30 cellular contexts compared by ENCODE assay signal in the genomic region with DNA sequence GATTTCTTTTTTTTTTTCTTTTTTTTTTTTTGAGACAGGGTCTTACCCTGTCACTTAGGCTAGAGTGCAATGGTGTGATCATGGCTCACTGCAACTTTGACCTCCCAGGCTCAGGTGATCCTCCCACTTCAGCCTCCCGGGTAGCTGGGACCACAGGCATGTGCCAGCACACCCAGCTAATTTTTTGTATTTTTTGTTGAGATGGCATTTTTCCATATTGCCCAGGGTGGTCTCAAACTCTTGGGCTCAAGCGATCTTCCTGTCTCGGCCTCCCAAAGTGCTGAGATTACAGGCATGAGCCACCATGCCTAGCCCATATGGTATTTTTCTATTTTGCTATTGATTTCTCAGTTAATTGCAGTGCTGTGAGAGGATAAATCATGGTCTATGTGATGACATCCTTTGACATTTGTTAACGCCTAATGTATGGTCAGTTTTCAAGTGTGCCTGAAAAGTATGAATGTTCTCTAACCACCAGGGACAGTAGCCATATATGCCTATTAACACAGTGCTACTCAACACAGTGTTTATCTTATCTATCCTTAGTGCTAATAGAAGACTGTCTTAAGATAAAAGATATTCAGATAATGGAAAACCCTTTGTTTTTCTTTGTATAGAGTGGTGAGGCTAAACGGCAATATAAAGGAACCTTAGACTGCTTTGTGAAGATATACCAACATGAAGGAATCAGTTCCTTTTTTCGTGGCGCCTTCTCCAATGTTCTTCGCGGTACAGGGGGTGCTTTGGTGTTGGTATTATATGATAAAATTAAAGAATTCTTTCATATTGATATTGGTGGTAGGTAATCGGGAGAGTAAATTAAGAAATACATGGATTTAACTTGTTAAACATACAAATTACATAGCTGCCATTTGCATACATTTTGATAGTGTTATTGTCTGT. TPM values are rescaled to one million over a fixed set of nuclear protein-coding genes. Genes with fewer than 3 reads are reported as not detected.
DNase-seq lines count a peak whose midpoint lies in the region; ATAC-seq, FAIRE-seq and TF ChIP-seq lines count a peak whose summit lies in the region.
"Had no signal": no experiment of that assay in that cellular context is flagged by ENCODE, and none has a peak within 500 bp of the region (broad histone marks: within the 10 kb centered on the region; RNA-seq: fewer than 3 reads in every experiment).

No MANE protein-coding gene starts in this region.

- H3K27ac Mint-ChIP-seq in endodermal cell: no peak overlapping the region
- H3K27ac Mint-ChIP-seq: CD14-positive monocyte, GM23338, H9 had no signal

- WGBS in endodermal cell (ENCODE audit: insufficient coverage in 1 of 2, insufficient read length in 1 of 2), 2 experiments: 54 to 87% methylated on average over 3 to 9 of the region's 10 CpGs

- no peak overlapping the region for H3K9ac ChIP-seq in endodermal cell (ENCODE audit: extremely low read depth, low read length, poor library complexity, severe bottlenecking)

- no peak for ATAC-seq in HG03520 (IDR thresholded peaks at IDR 0.05; ENCODE audit: unreplicated experiment)
- ATAC-seq: GM23338 had no signal

- peaks cover 42% of the 10 kb centered on the region for H3K4me1 Mint-ChIP-seq in endodermal cell
- H3K4me1 Mint-ChIP-seq: CD14-positive monocyte; CD8-positive, alpha-beta memory T cell had no signal

- peak; percentile 55 for FAIRE-seq in GM12891 (lab: Jason Lieb, UNC)
- peak; percentile 9 for FAIRE-seq in HTR-8/SVneo (lab: Jason Lieb, UNC)
- FAIRE-seq: RCC 7860 had no signal

- no peaks in the 10 kb centered on the region for H3K27me3 Mint-ChIP-seq in endodermal cell (ENCODE audit: insufficient read depth)

- H3K27me3 ChIP-seq in endodermal cell (ENCODE audit: control insufficient read depth, insufficient read depth, low read length, poor library complexity, severe bottlenecking): no peaks in the 10 kb centered on the region
- H3K27me3 ChIP-seq: BE2C had no signal

- TF ChIP-seq CTCF in endodermal cell (conservative IDR thresholded peaks at IDR 0.05): peak; percentile 35
- TF ChIP-seq CTCF in GM13976 (IDR thresholded peaks at IDR 0.05; ENCODE audit: borderline replicate concordance, control extremely low read depth, extremely low read depth, insufficient read depth, missing control alignments): no peak

- no peak for TF ChIP-seq POLR2A in GM12891 (IDR thresholded peaks at IDR 0.05; ENCODE audit: low read depth, low read length)

- DNase-seq in GM12891 (ENCODE audit: insufficient read length, low spot score): no peak
- no peak for DNase-seq in HTR-8/SVneo (ENCODE audit: insufficient read length, low spot score)
- peak; percentile 69 for DNase-seq in NOMO-1 treated with DMSO at 0.1 percent for 48 hours (lab: John Stamatoyannopoulos, UW; ENCODE audit: unreplicated experiment)
- no peak for DNase-seq in endodermal cell
- DNase-seq in GM13976 (ENCODE audit: low spot score): no peak
- DNase-seq in mucosa of gallbladder (ENCODE audit: low spot score): no peak
- DNase-seq: ACHN; BE2C; CD8-positive, alpha-beta memory T cell; DMS79 treated with DMSO at 0.1 percent for 48 hours; GF-D8; H9; KBM-7; MG63; NCI-H1105; NCI-H1436 treated with DMSO at 0.1 percent for 48 hours; NCI-H1930; NCI-H2107; NCI-H446 treated with DMSO at 0.1 percent for 48 hours; NCI-H526; NCI-H82; NK-92 treated with Interleukin-12 subunit alpha and Interleukin-12 subunit beta, amount 100 ng/mL, for 24 hours; SIG-M5 had no signal

- no peak overlapping the region for H3K4me3 Mint-ChIP-seq in endodermal cell
- H3K4me3 Mint-ChIP-seq: CD14-positive monocyte; CD8-positive, alpha-beta memory T cell; GM23338; H9 had no signal

- no peak overlapping the region for H3K4me3 ChIP-seq in endodermal cell (ENCODE audit: low read length)
- H3K4me3 ChIP-seq: GM23338, MG63, SK-N-MC had no signal

- H3K36me3 Mint-ChIP-seq in endodermal cell (ENCODE audit: low read depth): no peaks in the 10 kb centered on the region
- H3K36me3 Mint-ChIP-seq: CD14-positive monocyte; CD8-positive, alpha-beta memory T cell had no signal

- in situ Hi-C loops in GM13976 (cut with MboI; ENCODE audit: low sequenced_read_pairs, unreplicated experiment): no loop called here

- peaks cover 13% of the 10 kb centered on the region for H3K4me1 ChIP-seq in endodermal cell (ENCODE audit: control insufficient read depth, insufficient read depth, low read length)
- H3K4me1 ChIP-seq: BE2C had no signal

- no peaks in the 10 kb centered on the region for H3K9me3 ChIP-seq in endodermal cell (ENCODE audit: control insufficient read depth, low read length)
- H3K9me3 ChIP-seq: BE2C, MG63 had no signal

- no peak overlapping the region for H3K27ac ChIP-seq in endodermal cell (ENCODE audit: low read depth, low read length)
- H3K27ac ChIP-seq: SK-N-MC had no signal

- H3K9me3 Mint-ChIP-seq in endodermal cell: no peaks in the 10 kb centered on the region
- H3K9me3 Mint-ChIP-seq: GM23338, H9 had no signal

- H3K36me3 ChIP-seq in endodermal cell (ENCODE audit: control insufficient read depth, insufficient read depth, low read length): no peaks in the 10 kb centered on the region
- H3K36me3 ChIP-seq: BE2C, MG63 had no signal

TF ChIP-seq in GM12891, 5 proteins besides CTCF, POLR2A, EP300 and RAD21:
- TF ChIP-seq SPI1 (IDR thresholded peaks at IDR 0.05; ENCODE audit: low read depth, low read length) (no peak), POLR2AphosphoS5 (IDR thresholded peaks at IDR 0.05; ENCODE audit: low read depth, low read length) (no peak), POU2F2 (IDR thresholded peaks at IDR 0.05; ENCODE audit: low read depth, low read length) (no peak), PAX5 (IDR thresholded peaks at IDR 0.05; ENCODE audit: insufficient read depth, low read length, severe bottlenecking) (no peak), TAF1 (IDR thresholded peaks at IDR 0.05; ENCODE audit: low read depth, low read length) (no peak)

RNA-seq across cellular contexts. Expression of a gene that starts 9.1 kb away (rescaled TPM):
- polyA plus RNA-seq in GM12891 (2012; ENCODE audit: low read depth, missing spikeins): 13.2 TPM
- total RNA-seq in endodermal cell: 1 to 10 TPM; 2.0 to 6.2 TPM
- 10.9 TPM for polyA plus RNA-seq in endodermal cell (2013, experiment 1 of 2)
- polyA plus RNA-seq in endodermal cell (2013, experiment 2 of 2): 9.1 TPM
- 13.1 TPM for total RNA-seq in mucosa of gallbladder
- polyA plus RNA-seq: CD8-positive, alpha-beta memory T cell had no signal

RNA-seq across cellular contexts. Expression of a gene that starts 42.8 kb away (rescaled TPM):
- polyA plus RNA-seq in GM12891 (2012; ENCODE audit: low read depth, missing spikeins): not detected
- not detected for total RNA-seq in endodermal cell
- not detected for polyA plus RNA-seq in endodermal cell (2013, experiment 1 of 2)
- polyA plus RNA-seq in endodermal cell (2013, experiment 2 of 2): not detected
- total RNA-seq in mucosa of gallbladder: not detected
- total RNA-seq: CD8-positive, alpha-beta memory T cell; GM23338; H9; HT-29; T-helper 1 cell treated with Interleukin-12 subunit alpha and Interleukin-12 subunit beta and Interleukin-4 antibody, amounts not matched to agents 30 ng/mL and 1 ng/mL, for 36 hours had no signal
- polyA plus RNA-seq: CD14-positive monocyte; CD8-positive, alpha-beta memory T cell; GM23338 had no signal
